1 cellular context compared by ENCODE assay signal in the genomic region with DNA sequence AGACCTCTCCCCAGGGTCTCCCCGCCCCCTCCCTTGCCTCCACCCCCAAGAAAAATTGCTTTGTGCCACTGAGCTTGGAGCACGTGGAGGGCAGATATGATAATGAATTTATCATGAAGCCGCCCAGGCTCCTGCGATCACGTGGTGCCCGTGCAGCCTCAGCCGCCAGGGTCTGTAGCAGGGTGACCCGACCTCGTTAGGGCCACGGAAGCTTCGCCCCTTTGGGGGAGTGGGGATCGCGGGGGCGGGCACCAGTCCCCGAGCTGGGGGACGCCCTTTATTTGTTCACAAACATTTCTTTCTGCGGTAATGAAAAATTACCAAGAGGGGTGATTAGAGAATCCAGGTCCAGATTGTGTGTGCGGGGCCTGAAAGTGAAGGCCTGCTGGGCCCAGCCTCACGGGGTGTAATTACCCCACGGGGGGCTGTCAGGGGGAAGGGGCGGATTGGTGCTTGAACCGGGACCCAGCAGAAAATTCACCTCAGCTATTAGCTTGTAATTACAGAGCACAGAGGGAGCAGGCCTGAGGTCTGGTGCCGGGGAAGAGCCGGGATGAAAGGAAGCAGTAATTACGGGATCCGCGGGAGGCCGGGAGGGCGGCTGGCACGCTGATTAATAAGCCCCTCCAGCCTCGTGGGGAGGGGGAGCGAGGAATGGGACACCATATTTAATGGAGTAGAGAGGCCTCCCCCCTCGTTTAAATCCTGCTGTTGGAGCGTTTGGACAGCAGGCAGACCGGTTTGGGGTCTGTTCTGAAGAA.
TF ChIP-seq lines count a peak whose summit lies in the region.

No MANE protein-coding gene starts in this region.

TF ChIP-seq in GM23338, 12 proteins besides CTCF, POLR2A, EP300 and RAD21 (continued from another document):
- TF ChIP-seq, protein P1, sequence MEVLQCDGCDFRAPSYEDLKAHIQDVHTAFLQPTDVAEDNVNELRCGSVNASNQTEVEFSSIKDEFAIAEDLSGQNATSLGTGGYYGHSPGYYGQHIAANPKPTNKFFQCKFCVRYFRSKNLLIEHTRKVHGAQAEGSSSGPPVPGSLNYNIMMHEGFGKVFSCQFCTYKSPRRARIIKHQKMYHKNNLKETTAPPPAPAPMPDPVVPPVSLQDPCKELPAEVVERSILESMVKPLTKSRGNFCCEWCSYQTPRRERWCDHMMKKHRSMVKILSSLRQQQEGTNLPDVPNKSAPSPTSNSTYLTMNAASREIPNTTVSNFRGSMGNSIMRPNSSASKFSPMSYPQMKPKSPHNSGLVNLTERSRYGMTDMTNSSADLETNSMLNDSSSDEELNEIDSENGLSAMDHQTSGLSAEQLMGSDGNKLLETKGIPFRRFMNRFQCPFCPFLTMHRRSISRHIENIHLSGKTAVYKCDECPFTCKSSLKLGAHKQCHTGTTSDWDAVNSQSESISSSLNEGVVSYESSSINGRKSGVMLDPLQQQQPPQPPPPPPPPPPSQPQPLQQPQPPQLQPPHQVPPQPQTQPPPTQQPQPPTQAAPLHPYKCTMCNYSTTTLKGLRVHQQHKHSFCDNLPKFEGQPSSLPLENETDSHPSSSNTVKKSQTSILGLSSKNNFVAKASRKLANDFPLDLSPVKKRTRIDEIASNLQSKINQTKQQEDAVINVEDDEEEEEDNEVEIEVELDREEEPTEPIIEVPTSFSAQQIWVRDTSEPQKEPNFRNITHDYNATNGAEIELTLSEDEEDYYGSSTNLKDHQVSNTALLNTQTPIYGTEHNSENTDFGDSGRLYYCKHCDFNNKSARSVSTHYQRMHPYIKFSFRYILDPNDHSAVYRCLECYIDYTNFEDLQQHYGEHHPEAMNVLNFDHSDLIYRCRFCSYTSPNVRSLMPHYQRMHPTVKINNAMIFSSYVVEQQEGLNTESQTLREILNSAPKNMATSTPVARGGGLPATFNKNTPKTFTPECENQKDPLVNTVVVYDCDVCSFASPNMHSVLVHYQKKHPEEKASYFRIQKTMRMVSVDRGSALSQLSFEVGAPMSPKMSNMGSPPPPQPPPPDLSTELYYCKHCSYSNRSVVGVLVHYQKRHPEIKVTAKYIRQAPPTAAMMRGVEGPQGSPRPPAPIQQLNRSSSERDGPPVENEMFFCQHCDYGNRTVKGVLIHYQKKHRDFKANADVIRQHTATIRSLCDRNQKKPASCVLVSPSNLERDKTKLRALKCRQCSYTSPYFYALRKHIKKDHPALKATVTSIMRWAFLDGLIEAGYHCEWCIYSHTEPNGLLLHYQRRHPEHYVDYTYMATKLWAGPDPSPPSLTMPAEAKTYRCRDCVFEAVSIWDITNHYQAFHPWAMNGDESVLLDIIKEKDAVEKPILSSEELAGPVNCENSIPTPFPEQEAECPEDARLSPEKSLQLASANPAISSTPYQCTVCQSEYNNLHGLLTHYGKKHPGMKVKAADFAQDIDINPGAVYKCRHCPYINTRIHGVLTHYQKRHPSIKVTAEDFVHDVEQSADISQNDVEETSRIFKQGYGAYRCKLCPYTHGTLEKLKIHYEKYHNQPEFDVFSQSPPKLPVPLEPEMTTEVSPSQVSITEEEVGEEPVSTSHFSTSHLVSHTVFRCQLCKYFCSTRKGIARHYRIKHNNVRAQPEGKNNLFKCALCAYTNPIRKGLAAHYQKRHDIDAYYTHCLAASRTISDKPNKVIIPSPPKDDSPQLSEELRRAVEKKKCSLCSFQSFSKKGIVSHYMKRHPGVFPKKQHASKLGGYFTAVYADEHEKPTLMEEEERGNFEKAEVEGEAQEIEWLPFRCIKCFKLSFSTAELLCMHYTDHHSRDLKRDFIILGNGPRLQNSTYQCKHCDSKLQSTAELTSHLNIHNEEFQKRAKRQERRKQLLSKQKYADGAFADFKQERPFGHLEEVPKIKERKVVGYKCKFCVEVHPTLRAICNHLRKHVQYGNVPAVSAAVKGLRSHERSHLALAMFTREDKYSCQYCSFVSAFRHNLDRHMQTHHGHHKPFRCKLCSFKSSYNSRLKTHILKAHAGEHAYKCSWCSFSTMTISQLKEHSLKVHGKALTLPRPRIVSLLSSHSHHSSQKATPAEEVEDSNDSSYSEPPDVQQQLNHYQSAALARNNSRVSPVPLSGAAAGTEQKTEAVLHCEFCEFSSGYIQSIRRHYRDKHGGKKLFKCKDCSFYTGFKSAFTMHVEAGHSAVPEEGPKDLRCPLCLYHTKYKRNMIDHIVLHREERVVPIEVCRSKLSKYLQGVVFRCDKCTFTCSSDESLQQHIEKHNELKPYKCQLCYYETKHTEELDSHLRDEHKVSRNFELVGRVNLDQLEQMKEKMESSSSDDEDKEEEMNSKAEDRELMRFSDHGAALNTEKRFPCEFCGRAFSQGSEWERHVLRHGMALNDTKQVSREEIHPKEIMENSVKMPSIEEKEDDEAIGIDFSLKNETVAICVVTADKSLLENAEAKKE (CRISPR knock-in tag; IDR thresholded peaks at IDR 0.05), result no peak
- TF ChIP-seq POLR2AphosphoS5 (IDR thresholded peaks at IDR 0.05; ENCODE audit: low read depth), result no peak
- TF ChIP-seq NANOG (IDR thresholded peaks at IDR 0.05; ENCODE audit: borderline replicate concordance), result no peak; the same call in 1 of the 2 replicates
